In genomic region chr1:93716974-93717373, GRCh38 we compare ENCODE assay signal across 1 cellular context.
A peak's percentile ranks its signal among the peaks of the same experiment; 100 is the strongest.
TF ChIP-seq lines count a peak whose summit lies in the region.

No MANE protein-coding gene starts in this region.

TF ChIP-seq in K562, 482 proteins besides CTCF, POLR2A, EP300 and RAD21 (continued from another document):
- TF ChIP-seq NRF1 (conservative IDR thresholded peaks at IDR 0.05 in 1 of 2, IDR thresholded peaks at IDR 0.05 in 1 of 2): no peak
- no peak for TF ChIP-seq E2F5 (CRISPR knock-in tag; IDR thresholded peaks at IDR 0.05)
- no peak for TF ChIP-seq ZNF431 (CRISPR knock-in tag; IDR thresholded peaks at IDR 0.05)
- TF ChIP-seq, protein P1, sequence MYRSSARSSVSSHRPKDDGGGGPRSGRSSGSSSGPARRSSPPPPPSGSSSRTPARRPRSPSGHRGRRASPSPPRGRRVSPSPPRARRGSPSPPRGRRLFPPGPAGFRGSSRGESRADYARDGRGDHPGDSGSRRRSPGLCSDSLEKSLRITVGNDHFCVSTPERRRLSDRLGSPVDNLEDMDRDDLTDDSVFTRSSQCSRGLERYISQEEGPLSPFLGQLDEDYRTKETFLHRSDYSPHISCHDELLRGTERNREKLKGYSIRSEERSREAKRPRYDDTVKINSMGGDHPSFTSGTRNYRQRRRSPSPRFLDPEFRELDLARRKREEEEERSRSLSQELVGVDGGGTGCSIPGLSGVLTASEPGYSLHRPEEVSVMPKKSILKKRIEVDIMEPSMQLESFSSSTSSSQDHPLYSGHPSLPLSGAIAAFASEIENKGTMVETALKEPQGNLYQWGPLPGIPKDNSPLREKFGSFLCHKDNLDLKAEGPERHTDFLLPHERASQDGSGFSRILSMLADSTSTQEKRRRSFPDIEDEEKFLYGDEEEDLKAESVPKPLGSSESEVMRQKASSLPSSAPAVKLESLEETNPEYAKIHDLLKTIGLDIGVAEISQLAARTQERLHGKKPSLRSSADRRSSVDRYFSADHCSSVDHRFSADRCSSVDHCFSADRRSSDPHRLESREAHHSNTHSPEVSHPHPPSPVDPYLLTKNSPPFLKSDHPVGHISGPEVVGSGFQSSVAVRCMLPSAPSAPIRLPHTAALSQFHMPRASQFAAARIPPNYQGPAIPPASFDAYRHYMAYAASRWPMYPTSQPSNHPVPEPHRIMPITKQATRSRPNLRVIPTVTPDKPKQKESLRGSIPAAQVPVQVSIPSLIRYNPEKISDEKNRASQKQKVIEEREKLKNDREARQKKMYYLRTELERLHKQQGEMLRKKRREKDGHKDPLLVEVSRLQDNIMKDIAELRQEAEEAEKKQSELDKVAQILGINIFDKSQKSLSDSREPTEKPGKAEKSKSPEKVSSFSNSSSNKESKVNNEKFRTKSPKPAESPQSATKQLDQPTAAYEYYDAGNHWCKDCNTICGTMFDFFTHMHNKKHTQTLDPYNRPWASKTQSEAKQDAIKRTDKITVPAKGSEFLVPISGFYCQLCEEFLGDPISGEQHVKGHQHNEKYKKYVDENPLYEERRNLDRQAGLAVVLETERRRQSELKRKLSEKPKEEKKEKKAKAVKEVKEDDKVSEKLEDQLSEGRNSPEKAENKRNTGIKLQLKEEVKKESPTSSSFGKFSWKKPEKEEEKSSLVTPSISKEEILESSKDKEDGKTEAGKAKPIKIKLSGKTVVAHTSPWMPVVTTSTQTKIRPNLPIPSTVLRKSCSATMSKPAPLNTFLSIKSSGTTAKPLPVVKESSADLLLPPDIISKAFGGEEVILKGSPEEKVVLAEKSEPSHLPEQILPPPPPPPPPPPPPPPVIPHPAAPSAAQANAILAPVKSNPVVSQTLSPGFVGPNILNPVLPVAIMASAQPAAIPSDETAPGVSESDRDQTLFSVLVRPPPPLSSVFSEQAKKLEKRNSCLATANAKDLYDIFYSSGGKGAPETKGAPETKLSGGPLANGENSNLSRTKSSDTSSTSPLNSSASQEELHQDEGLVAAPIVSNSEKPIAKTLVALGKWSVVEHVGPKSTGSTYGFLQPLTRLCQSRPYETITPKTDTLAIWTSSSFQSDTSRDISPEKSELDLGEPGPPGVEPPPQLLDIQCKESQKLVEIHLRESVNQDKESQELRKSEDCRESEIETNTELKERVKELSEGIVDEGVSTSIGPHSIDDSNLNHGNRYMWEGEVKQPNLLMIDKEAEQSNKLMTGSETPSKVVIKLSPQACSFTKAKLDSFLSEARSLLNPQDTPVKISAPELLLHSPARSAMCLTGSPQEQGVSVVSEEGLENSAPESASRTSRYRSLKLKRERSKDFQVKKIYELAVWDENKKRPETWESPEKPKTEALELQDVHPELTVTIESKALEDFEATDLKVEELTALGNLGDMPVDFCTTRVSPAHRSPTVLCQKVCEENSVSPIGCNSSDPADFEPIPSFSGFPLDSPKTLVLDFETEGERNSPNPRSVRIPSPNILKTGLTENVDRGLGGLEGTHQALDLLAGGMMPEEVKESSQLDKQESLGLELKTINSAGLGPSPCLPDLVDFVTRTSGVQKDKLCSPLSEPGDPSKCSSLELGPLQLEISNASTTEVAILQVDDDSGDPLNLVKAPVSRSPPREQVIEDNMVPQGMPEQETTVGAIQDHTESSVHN (IDR thresholded peaks at IDR 0.05; ENCODE audit: borderline replicate concordance in 1 of 2, low read depth in 1 of 2): no peak
- TF ChIP-seq, protein P2, sequence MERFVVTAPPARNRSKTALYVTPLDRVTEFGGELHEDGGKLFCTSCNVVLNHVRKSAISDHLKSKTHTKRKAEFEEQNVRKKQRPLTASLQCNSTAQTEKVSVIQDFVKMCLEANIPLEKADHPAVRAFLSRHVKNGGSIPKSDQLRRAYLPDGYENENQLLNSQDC (CRISPR knock-in tag; IDR thresholded peaks at IDR 0.05): no peak
- TF ChIP-seq NFYB (IDR thresholded peaks at IDR 0.05; ENCODE audit: extremely low read depth, insufficient read length): no peak
- TF ChIP-seq, protein P3, sequence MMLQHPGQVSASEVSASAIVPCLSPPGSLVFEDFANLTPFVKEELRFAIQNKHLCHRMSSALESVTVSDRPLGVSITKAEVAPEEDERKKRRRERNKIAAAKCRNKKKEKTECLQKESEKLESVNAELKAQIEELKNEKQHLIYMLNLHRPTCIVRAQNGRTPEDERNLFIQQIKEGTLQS (IDR thresholded peaks at IDR 0.05): peak; percentile 82
- TF ChIP-seq, protein P3 (CRISPR knock-in tag; conservative IDR thresholded peaks at IDR 0.05): 0 out of 2 replicates have a peak, but pooled peaks have one; percentile 14
- TF ChIP-seq ZNF644 (tag; IDR thresholded peaks at IDR 0.05; ENCODE audit: low read depth): no peak
- TF ChIP-seq FOSL1 (tag; conservative IDR thresholded peaks at IDR 0.05): peak; percentile 80
- TF ChIP-seq JUND (IDR thresholded peaks at IDR 0.05; ENCODE audit: borderline replicate concordance, low read depth, low read length): peak; percentile 90
- TF ChIP-seq JUND (tag; IDR thresholded peaks at IDR 0.05; ENCODE audit: borderline replicate concordance, low read depth, low read length): peak; percentile 85
- no peak for TF ChIP-seq SRSF1 (IDR thresholded peaks at IDR 0.05; ENCODE audit: low read depth, low read length)
- TF ChIP-seq NR2F6 (CRISPR knock-in tag; IDR thresholded peaks at IDR 0.05): no peak
- TF ChIP-seq, protein P4, sequence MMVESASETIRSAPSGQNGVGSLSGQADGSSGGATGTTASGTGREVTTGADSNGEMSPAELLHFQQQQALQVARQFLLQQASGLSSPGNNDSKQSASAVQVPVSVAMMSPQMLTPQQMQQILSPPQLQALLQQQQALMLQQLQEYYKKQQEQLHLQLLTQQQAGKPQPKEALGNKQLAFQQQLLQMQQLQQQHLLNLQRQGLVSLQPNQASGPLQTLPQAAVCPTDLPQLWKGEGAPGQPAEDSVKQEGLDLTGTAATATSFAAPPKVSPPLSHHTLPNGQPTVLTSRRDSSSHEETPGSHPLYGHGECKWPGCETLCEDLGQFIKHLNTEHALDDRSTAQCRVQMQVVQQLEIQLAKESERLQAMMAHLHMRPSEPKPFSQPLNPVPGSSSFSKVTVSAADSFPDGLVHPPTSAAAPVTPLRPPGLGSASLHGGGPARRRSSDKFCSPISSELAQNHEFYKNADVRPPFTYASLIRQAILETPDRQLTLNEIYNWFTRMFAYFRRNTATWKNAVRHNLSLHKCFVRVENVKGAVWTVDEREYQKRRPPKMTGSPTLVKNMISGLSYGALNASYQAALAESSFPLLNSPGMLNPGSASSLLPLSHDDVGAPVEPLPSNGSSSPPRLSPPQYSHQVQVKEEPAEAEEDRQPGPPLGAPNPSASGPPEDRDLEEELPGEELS (CRISPR knock-in tag; IDR thresholded peaks at IDR 0.05; ENCODE audit: borderline replicate concordance): no peak
- no peak for TF ChIP-seq MXI1 (IDR thresholded peaks at IDR 0.05; ENCODE audit: low read depth, low read length)
- TF ChIP-seq TCFL5 (CRISPR knock-in tag; conservative IDR thresholded peaks at IDR 0.05): no peak
- no peak for TF ChIP-seq GABPB1 (CRISPR knock-in tag; IDR thresholded peaks at IDR 0.05)
- TF ChIP-seq MAFF (IDR thresholded peaks at IDR 0.05; ENCODE audit: low read length): 0 out of 2 replicates have a peak, but pooled peaks have one; percentile 29
- TF ChIP-seq MAZ (CRISPR knock-in tag; conservative IDR thresholded peaks at IDR 0.05 in 1 of 2, IDR thresholded peaks at IDR 0.05 in 1 of 2): no peak
- peak; percentile 58 for TF ChIP-seq ZNF316 (IDR thresholded peaks at IDR 0.05)
- TF ChIP-seq C11orf30 (IDR thresholded peaks at IDR 0.05; ENCODE audit: low read depth): peak; percentile 66
- TF ChIP-seq MAFG (tag; conservative IDR thresholded peaks at IDR 0.05): peak; percentile 43
- TF ChIP-seq CBX3 (IDR thresholded peaks at IDR 0.05; ENCODE audit: borderline replicate concordance in 1 of 2, low read length in 2 of 2): peak in 1 of 2 experiments; percentile 40; a peak in 1 of 3 replicates
